Comparison of ENCODE assay signal across 27 cellular contexts in genomic region chr9:14198049-14198448, GRCh38.
DNase-seq lines count a peak whose midpoint lies in the region; ATAC-seq, FAIRE-seq and TF ChIP-seq lines count a peak whose summit lies in the region.
"Had no signal": no experiment of that assay in that cellular context is flagged by ENCODE, and none has a peak within 500 bp of the region (broad histone marks: within the 10 kb centered on the region; RNA-seq: fewer than 3 reads in every experiment).

No MANE protein-coding gene starts in this region.

- no peak for TF ChIP-seq POLR2A in stomach (IDR thresholded peaks at IDR 0.05)

- no peak for ATAC-seq in HG03439 (IDR thresholded peaks at IDR 0.05; ENCODE audit: unreplicated experiment)
- ATAC-seq in HG03521 (IDR thresholded peaks at IDR 0.05; ENCODE audit: unreplicated experiment): no peak
- ATAC-seq: activated T-helper 17 cell treated with anti-CD3 and anti-CD28 coated beads, Interleukin-2, amount 50 U/mL, for 72 hours; GM12878; GM23338; naive thymus-derived CD8-positive, alpha-beta T cell; stimulated activated naive CD8-positive, alpha-beta T cell treated with anti-CD3 and anti-CD28 coated beads, Interleukin-15, Interleukin-2, amounts not matched to agents 100 U/mL and 50 U/mL, for 24 hours; T-helper 17 cell had no signal

- H3K4me2 ChIP-seq in astrocyte (ENCODE audit: low read length): peak overlapping the region; percentile 1
- H3K4me2 ChIP-seq in mesenchymal stem cell (ENCODE audit: low read length, poor library complexity, severe bottlenecking): no peak overlapping the region
- H3K4me2 ChIP-seq: GM23338 had no signal

- peaks cover 83% of the 10 kb centered on the region for H3K79me2 ChIP-seq in astrocyte (ENCODE audit: insufficient read depth, low read length)

- H4K20me1 ChIP-seq in astrocyte (ENCODE audit: insufficient read depth, low read length): no peaks in the 10 kb centered on the region

- TF ChIP-seq EP300 in stomach (IDR thresholded peaks at IDR 0.05): no peak

- no peak overlapping the region for H3K18ac ChIP-seq in mesenchymal stem cell (ENCODE audit: low read depth in 1 of 2, low read length in 2 of 2)

- no peak for FAIRE-seq in astrocyte (lab: Jason Lieb, UNC)
- no peak for FAIRE-seq in GM19239 (lab: Jason Lieb, UNC)
- FAIRE-seq: endometrium, GM12878, pancreas, small intestine had no signal

- no peaks in the 10 kb centered on the region for H3K9me3 ChIP-seq in astrocyte (ENCODE audit: insufficient read depth, low read depth, low read length)
- no peaks in the 10 kb centered on the region for H3K9me3 ChIP-seq in mesenchymal stem cell (ENCODE audit: control insufficient read depth, low read length)
- no peaks in the 10 kb centered on the region for H3K9me3 ChIP-seq in stomach
- H3K9me3 ChIP-seq: pancreas, vagina had no signal

- peaks cover 27% of the 10 kb centered on the region for H3K79me1 ChIP-seq in mesenchymal stem cell (replicated peaks; ENCODE audit: low read length, poor library complexity, severe bottlenecking)

- H3K4me3 ChIP-seq in astrocyte (ENCODE audit: insufficient read depth, low read depth, low read length) (no peak overlapping the region), mesenchymal stem cell (ENCODE audit: insufficient read depth in 1 of 2, low read depth in 1 of 2, low read length in 2 of 2) (peak overlapping the region in 1 of 2 experiments; percentile 16), stomach (no peak overlapping the region)
- H3K4me3 ChIP-seq: GM12878, GM23338, pancreas had no signal

- no peaks in the 10 kb centered on the region for H3K27me3 Mint-ChIP-seq in astrocyte (ENCODE audit: low read depth, unreplicated experiment)
- H3K27me3 Mint-ChIP-seq: T-helper 17 cell had no signal

- no peak overlapping the region for H2BK5ac ChIP-seq in mesenchymal stem cell (ENCODE audit: low read depth, low read length, poor library complexity, severe bottlenecking)

- no peak overlapping the region for H3K4me3 Mint-ChIP-seq in astrocyte (ENCODE audit: unreplicated experiment)
- H3K4me3 Mint-ChIP-seq: activated naive CD8-positive, alpha-beta T cell; activated T-helper 17 cell treated with anti-CD3 and anti-CD28 coated beads, Interleukin-2, amount 50 U/mL, for 72 hours; GM23338; naive thymus-derived CD8-positive, alpha-beta T cell; T-helper 17 cell had no signal

- H4K8ac ChIP-seq in mesenchymal stem cell (ENCODE audit: low read length): no peak overlapping the region

- no peak overlapping the region for H2BK120ac ChIP-seq in mesenchymal stem cell (ENCODE audit: low read depth, low read length)

- intact Hi-C loops in stomach (cut with DNase I; ENCODE audit: low total_unique reads): loop anchor here (10.0 kb wide), 1 partner anchor 47 kb away; no protein-coding TSS in a partner anchor

- no peak overlapping the region for H2AFZ ChIP-seq in astrocyte (ENCODE audit: low read depth, low read length)
- no peak overlapping the region for H2AFZ ChIP-seq in mesenchymal stem cell (ENCODE audit: low read depth, low read length)
- H2AFZ ChIP-seq: GM23338 had no signal

- no peak overlapping the region for H4K91ac ChIP-seq in mesenchymal stem cell (ENCODE audit: low read length)

- WGBS in mesenchymal stem cell: 78% methylated on average over 2 of the region's 5 CpGs
- 63 to 84% (median 70%) methylated on average over 5 of the region's 5 CpGs for WGBS in stomach, 5 donors

- H3K23ac ChIP-seq in mesenchymal stem cell (ENCODE audit: low read length in 2 of 2): no peak overlapping the region

- no peaks in the 10 kb centered on the region for H3K4me1 Mint-ChIP-seq in astrocyte (ENCODE audit: low read depth, unreplicated experiment)
- H3K4me1 Mint-ChIP-seq: activated T-helper 17 cell treated with anti-CD3 and anti-CD28 coated beads, Interleukin-2, amount 50 U/mL, for 72 hours; naive thymus-derived CD8-positive, alpha-beta T cell; T-helper 17 cell had no signal

- H3K4ac ChIP-seq in mesenchymal stem cell (ENCODE audit: low read depth in 1 of 2, low read length in 2 of 2): no peak overlapping the region

- H2BK15ac ChIP-seq in mesenchymal stem cell (ENCODE audit: low read depth, poor library complexity, severe bottlenecking): no peak overlapping the region

- peaks cover 17% of the 10 kb centered on the region for H3K4me1 ChIP-seq in astrocyte (ENCODE audit: insufficient read depth, low read length)
- no peaks in the 10 kb centered on the region for H3K4me1 ChIP-seq in mesenchymal stem cell (ENCODE audit: control insufficient read depth, insufficient read depth, low read depth, low read length)
- peaks cover 11 to 83% (median 39%) of the 10 kb centered on the region in 4 donors for H3K4me1 ChIP-seq in stomach

- H3K36me3 Mint-ChIP-seq in astrocyte (ENCODE audit: low read depth, unreplicated experiment): no peaks in the 10 kb centered on the region
- H3K36me3 Mint-ChIP-seq: activated naive CD8-positive, alpha-beta T cell; naive thymus-derived CD8-positive, alpha-beta T cell had no signal

- H3K14ac ChIP-seq in mesenchymal stem cell (ENCODE audit: low read length in 2 of 2): no peak overlapping the region

- H3K27ac Mint-ChIP-seq in astrocyte (ENCODE audit: unreplicated experiment): no peak overlapping the region
- H3K27ac Mint-ChIP-seq: activated naive CD8-positive, alpha-beta T cell; activated T-helper 17 cell treated with anti-CD3 and anti-CD28 coated beads, Interleukin-2, amount 50 U/mL, for 72 hours; GM23338; naive thymus-derived CD8-positive, alpha-beta T cell; T-helper 17 cell had no signal

- no peak overlapping the region for H2BK12ac ChIP-seq in mesenchymal stem cell (ENCODE audit: low read length in 2 of 2)

- H3K27me3 ChIP-seq in astrocyte (ENCODE audit: insufficient read depth, low read length) (no peaks in the 10 kb centered on the region), mesenchymal stem cell (ENCODE audit: control insufficient read depth in 1 of 2, insufficient read depth in 1 of 2, low read length in 2 of 2) (no peaks in the 10 kb centered on the region), stomach (no peaks in the 10 kb centered on the region)
- H3K27me3 ChIP-seq: pancreas, vagina had no signal

- DNase-seq in AG20443 (ENCODE audit: low spot score) (peak; percentile 18), astrocyte (ENCODE audit: low read depth) (peak; percentile 49), mesenchymal stem cell (no peak), stomach (no peak), GM19239 (ENCODE audit: insufficient read length, low spot score) (no peak), superior temporal gyrus (ENCODE audit: extremely low spot score) (no peak)
- DNase-seq: activated CD4-positive, alpha-beta T cell treated with anti-CD3 and anti-CD28 coated beads, Interleukin-2, amount 50 U/mL, for 1 hour; cortex of kidney; DMS79; mesendoderm; naive thymus-derived CD8-positive, alpha-beta T cell; NCI-H1694 treated with DMSO at 0.1 percent for 48 hours; NCI-H748 treated with DMSO at 0.1 percent for 48 hours; OCI-M1; pancreas; SIG-M5; small intestine; stimulated activated naive CD8-positive, alpha-beta T cell treated with anti-CD3 and anti-CD28 coated beads, Interleukin-15, Interleukin-2, amounts not matched to agents 100 U/mL and 50 U/mL, for 24 hours; T-helper 17 cell had no signal

- no peaks in the 10 kb centered on the region for H3K9me3 Mint-ChIP-seq in astrocyte (ENCODE audit: unreplicated experiment)
- H3K9me3 Mint-ChIP-seq: activated T-helper 17 cell treated with anti-CD3 and anti-CD28 coated beads, Interleukin-2, amount 50 U/mL, for 72 hours; GM23338 had no signal

- H3K36me3 ChIP-seq in astrocyte (ENCODE audit: insufficient read depth, low read length) (no peaks in the 10 kb centered on the region), mesenchymal stem cell (ENCODE audit: control insufficient read depth in 1 of 2, insufficient read depth in 2 of 2, low read depth in 1 of 2, low read length in 2 of 2) (no peaks in the 10 kb centered on the region), stomach (no peaks in the 10 kb centered on the region)
- H3K36me3 ChIP-seq: pancreas, vagina had no signal

- H3K27ac ChIP-seq in astrocyte (ENCODE audit: low read depth, low read length) (no peak overlapping the region), mesenchymal stem cell (ENCODE audit: low read length, poor library complexity, severe bottlenecking) (no peak overlapping the region), stomach (peak overlapping the region in 3 of 5 donors; percentile 56 to 73 (median 57))
- H3K27ac ChIP-seq: vagina had no signal

- H3K9ac ChIP-seq in astrocyte (ENCODE audit: low read length) (no peak overlapping the region), mesenchymal stem cell (ENCODE audit: low read length) (peak overlapping the region; percentile 61)

- no peak overlapping the region for H2AK5ac ChIP-seq in mesenchymal stem cell (ENCODE audit: low read length, severe bottlenecking)

- TF ChIP-seq CTCF in astrocyte (IDR thresholded peaks at IDR 0.05; ENCODE audit: insufficient read depth, low read depth, low read length) (no peak), stomach (IDR thresholded peaks at IDR 0.05) (no peak)

Comparison
In these comparisons a context has a peak if more than half of its experiments do, and no peak if none do; other contexts are left out.
1. DNase-seq: peak in AG20443 (single experiment) and astrocyte (single experiment); none in mesenchymal stem cell (single experiment), stomach (single experiment), GM19239 (single experiment) and superior temporal gyrus (single experiment).
2. H3K27ac ChIP-seq: peak in stomach (3 of 5); none in astrocyte (single experiment) and mesenchymal stem cell (single experiment).